1 cellular context compared by ENCODE assay signal in the genomic region with DNA sequence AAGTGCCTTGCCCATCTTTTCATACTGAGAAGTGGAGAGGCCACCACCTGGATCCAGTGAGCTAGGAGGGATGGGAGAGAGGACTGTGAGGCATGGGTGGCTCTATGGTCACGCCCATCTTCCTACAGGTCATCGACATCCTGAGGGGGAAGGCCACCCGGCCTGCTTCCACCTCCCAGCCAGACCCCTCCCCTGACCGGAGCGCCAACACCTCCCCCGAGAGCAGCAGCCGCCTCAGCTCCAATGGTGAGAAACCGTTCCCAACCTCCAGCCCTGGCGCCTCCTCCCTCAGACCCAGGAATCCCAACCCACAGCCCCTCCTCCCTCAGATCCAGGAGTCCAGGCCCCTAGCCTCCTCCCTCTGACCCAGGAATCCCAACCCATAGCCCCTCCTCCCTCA.
TF ChIP-seq lines count a peak whose summit lies in the region.

No MANE protein-coding gene starts in this region.

TF ChIP-seq in H1, 55 proteins besides CTCF, POLR2A, EP300 and RAD21:
- TF ChIP-seq, protein P1, sequence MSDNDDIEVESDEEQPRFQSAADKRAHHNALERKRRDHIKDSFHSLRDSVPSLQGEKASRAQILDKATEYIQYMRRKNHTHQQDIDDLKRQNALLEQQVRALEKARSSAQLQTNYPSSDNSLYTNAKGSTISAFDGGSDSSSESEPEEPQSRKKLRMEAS (IDR thresholded peaks at IDR 0.05): no peak
- TF ChIP-seq SP1 (IDR thresholded peaks at IDR 0.05; ENCODE audit: low read depth, low read length) (0 out of 2 replicates have a peak, but pooled peaks have one; percentile 31), CTBP2 (IDR thresholded peaks at IDR 0.05; ENCODE audit: borderline replicate concordance, insufficient read depth, insufficient read length, low read length) (peak; percentile 13), NRF1 (IDR thresholded peaks at IDR 0.05; ENCODE audit: low read depth, low read length) (no peak)
